ENCODE assay signal across 9 cellular contexts in the genomic region with DNA sequence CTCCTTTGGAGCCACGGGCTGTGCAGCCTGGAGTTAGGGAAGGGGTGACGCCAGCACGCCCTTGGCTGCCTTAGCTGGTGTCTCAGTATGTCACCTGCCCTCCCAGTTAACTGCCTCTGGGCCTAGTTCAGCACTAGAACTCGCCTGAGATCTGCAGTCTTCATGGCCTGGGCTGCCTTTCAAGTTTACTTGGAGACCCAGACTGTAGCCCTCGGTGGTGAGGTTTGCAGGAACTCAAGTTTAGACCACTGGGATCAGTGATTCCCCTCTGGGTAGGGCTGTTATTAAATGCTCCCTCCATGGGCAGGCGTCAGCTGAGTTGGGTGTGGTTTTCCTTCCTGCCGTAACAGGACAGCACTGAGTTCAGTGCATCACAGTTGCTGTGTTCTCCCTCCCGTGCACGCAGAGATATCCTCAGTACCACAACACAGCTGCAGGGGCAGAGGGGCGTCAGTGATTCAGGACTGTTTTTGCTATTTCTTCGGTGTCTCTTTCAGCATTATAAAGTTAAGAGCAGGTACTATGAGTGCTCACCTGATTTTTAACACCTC. TPM values are rescaled to one million over a fixed set of nuclear protein-coding genes. Genes with fewer than 3 reads are reported as not detected.
DNase-seq lines count a peak whose midpoint lies in the region; ATAC-seq lines count a peak whose summit lies in the region.
"Had no signal": no experiment of that assay in that cellular context is flagged by ENCODE, and none has a peak within 500 bp of the region (broad histone marks: within the 10 kb centered on the region; RNA-seq: fewer than 3 reads in every experiment).

No MANE protein-coding gene starts in this region.

- H3K9me3 Mint-ChIP-seq in dendritic cell treated with granulocyte-macrophage colony-stimulating factor and Interleukin-4, amounts not matched to agents 40 ng/mL and 50 ng/mL, for 4 days: no peaks in the 10 kb centered on the region

- H3K27me3 Mint-ChIP-seq in T-helper 17 cell: no peaks in the 10 kb centered on the region
- H3K27me3 Mint-ChIP-seq in dendritic cell treated with granulocyte-macrophage colony-stimulating factor and Interleukin-4, amounts not matched to agents 40 ng/mL and 50 ng/mL, for 4 days: no peaks in the 10 kb centered on the region

- H3K36me3 Mint-ChIP-seq in T-helper 17 cell (ENCODE audit: low read depth): peaks cover 8% of the 10 kb centered on the region
- no peaks in the 10 kb centered on the region for H3K36me3 Mint-ChIP-seq in dendritic cell treated with granulocyte-macrophage colony-stimulating factor and Interleukin-4, amounts not matched to agents 40 ng/mL and 50 ng/mL, for 4 days (ENCODE audit: low read depth)

- DNase-seq in T-helper 17 cell (peak in 2 of 3 donors; percentile 12 to 48), SKM-1 treated with dmso at 0.1 percent for 144 hours (lab: John Stamatoyannopoulos, UW; ENCODE audit: unreplicated experiment) (no peak), HT-29 (ENCODE audit: low spot score) (no peak), ACHN (no peak), occipital lobe (lab: John Stamatoyannopoulos, UW) (no peak)
- peak; percentile 48 for DNase-seq in stimulated activated CD4-positive, alpha-beta T cell treated with anti-CD3 and anti-CD28 coated beads, Interleukin-1b, Interleukin-23, amount 100 ng/mL, for 48 hours

- H3K27ac Mint-ChIP-seq in T-helper 17 cell: peak overlapping the region; percentile 95
- peak overlapping the region; percentile 39 for H3K27ac Mint-ChIP-seq in dendritic cell treated with granulocyte-macrophage colony-stimulating factor and Interleukin-4, amounts not matched to agents 40 ng/mL and 50 ng/mL, for 4 days

- peak overlapping the region; percentile 66 for H3K4me3 Mint-ChIP-seq in T-helper 17 cell
- peak overlapping the region; percentile 6 for H3K4me3 Mint-ChIP-seq in dendritic cell treated with granulocyte-macrophage colony-stimulating factor and Interleukin-4, amounts not matched to agents 40 ng/mL and 50 ng/mL, for 4 days

- ATAC-seq in GM21825 (IDR thresholded peaks at IDR 0.05; ENCODE audit: unreplicated experiment) (peak; percentile 52), T-helper 17 cell (peak; percentile 99)

- in situ Hi-C loops in ACHN (cut with HindIII; ENCODE audit: low pct_ligation_motif_present, low pct_unique_long_range_greater_than_20kb, low sequenced_read_pairs): no loop called here

- no peaks in the 10 kb centered on the region for H3K9me3 ChIP-seq in T-helper 17 cell (ENCODE audit: control insufficient read depth, low read length, poor library complexity, severe bottlenecking)
- H3K9me3 ChIP-seq: thyroid gland had no signal

- intact Hi-C loops in dendritic cell treated with granulocyte-macrophage colony-stimulating factor and Interleukin-4, amounts not matched to agents 40 ng/mL and 50 ng/mL, for 4 days (cut with micrococcal nuclease): no loop called here

- H3K4me1 Mint-ChIP-seq in T-helper 17 cell: peaks cover 33% of the 10 kb centered on the region
- H3K4me1 Mint-ChIP-seq in dendritic cell treated with granulocyte-macrophage colony-stimulating factor and Interleukin-4, amounts not matched to agents 40 ng/mL and 50 ng/mL, for 4 days (ENCODE audit: low read depth): peaks cover 41% of the 10 kb centered on the region

RNA-seq across cellular contexts. Expression of a gene that starts 30.5 kb away (rescaled TPM):
- total RNA-seq in T-helper 17 cell (100 to 1,000 TPM; 146 to 182 TPM), occipital lobe (1.4 TPM)
- total RNA-seq in HT-29 (2014; rRNA removed; shearing (Covaris generic)): 9.8 and 10.8 TPM in 2 replicates

RNA-seq across cellular contexts. Expression of a gene that starts 49.0 kb away (rescaled TPM):
- total RNA-seq in T-helper 17 cell: 10 to 100 TPM; 24.1 to 25.4 TPM
- 21.9 and 27.0 TPM in 2 replicates for total RNA-seq in HT-29 (2014; rRNA removed; shearing (Covaris generic))
- total RNA-seq in occipital lobe: 155 TPM

Comparison
In these comparisons a context has a peak if more than half of its experiments do, and no peak if none do; other contexts are left out.
1. DNase-seq: peak in T-helper 17 cell (2 of 3) and stimulated activated CD4-positive, alpha-beta T cell treated with anti-CD3 and anti-CD28 coated beads, Interleukin-1b, Interleukin-23, amount 100 ng/mL, for 48 hours (single experiment); none in SKM-1 treated with dmso at 0.1 percent for 144 hours (single experiment), HT-29 (single experiment), ACHN (single experiment) and occipital lobe (single experiment).
2. RNA of a gene that starts 30.5 kb away (total RNA-seq): 146 to 182 TPM in T-helper 17 cell; 9.8 to 10.8 TPM in HT-29 and 1.4 TPM in occipital lobe (single experiment); every median in the first group is over 10 times any median in the second.